In the genomic region with DNA sequence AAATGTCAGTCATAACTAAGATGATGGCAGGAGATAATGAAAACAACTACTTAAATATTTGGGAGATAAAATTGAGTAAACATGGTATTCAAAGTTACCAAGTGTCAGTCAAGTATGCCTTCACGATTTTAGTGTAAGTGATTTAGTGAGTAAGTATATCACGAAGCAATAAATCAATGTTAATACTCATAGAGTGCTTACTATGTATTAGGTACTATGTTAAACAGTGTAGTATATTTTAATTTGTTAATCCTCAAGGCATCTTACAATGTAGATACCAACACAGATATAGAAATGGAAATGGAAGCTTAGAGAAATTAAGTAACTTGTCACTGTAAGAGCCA, we compare ENCODE assay signal across 1 cellular context.
A peak's percentile ranks its signal among the peaks of the same experiment; 100 is the strongest.
TF ChIP-seq lines count a peak whose summit lies in the region.

No MANE protein-coding gene starts in this region.

TF ChIP-seq in K562, 482 proteins besides CTCF, POLR2A, EP300 and RAD21 (continued from another document):
- TF ChIP-seq CEBPG (CRISPR knock-in tag; IDR thresholded peaks at IDR 0.05) = no peak
- TF ChIP-seq CEBPG (tag; conservative IDR thresholded peaks at IDR 0.05 in 1 of 2, IDR thresholded peaks at IDR 0.05 in 1 of 2) = no peak
- TF ChIP-seq ATF3 (IDR thresholded peaks at IDR 0.05) = no peak
- no peak for TF ChIP-seq ATF3 (CRISPR knock-in tag; conservative IDR thresholded peaks at IDR 0.05)
- peak; percentile 63 for TF ChIP-seq PKNOX1 (IDR thresholded peaks at IDR 0.05)
- TF ChIP-seq CSDE1 (IDR thresholded peaks at IDR 0.05) = no peak
